ENCODE assay signal across 20 cellular contexts in genomic region chr5:164027738-164028137, GRCh38.
DNase-seq lines count a peak whose midpoint lies in the region; ATAC-seq, FAIRE-seq and TF ChIP-seq lines count a peak whose summit lies in the region.
"Had no signal": no experiment of that assay in that cellular context is flagged by ENCODE, and none has a peak within 500 bp of the region (broad histone marks: within the 10 kb centered on the region; RNA-seq: fewer than 3 reads in every experiment).

No MANE protein-coding gene starts in this region.

- H3K79me1 ChIP-seq in IMR-90 (ENCODE audit: low read depth in 1 of 2, low read length in 2 of 2), result no peaks in the 10 kb centered on the region

- no peak overlapping the region for H3K4ac ChIP-seq in IMR-90 (ENCODE audit: low read depth, low read length)

- no peaks in the 10 kb centered on the region for H3K9me3 ChIP-seq in IMR-90 (ENCODE audit: control insufficient read depth, insufficient read depth, low read length)
- no peaks in the 10 kb centered on the region for H3K9me3 ChIP-seq in effector memory CD4-positive, alpha-beta T cell (ENCODE audit: control insufficient read depth, low read length)
- H3K9me3 ChIP-seq: A549, SJCRH30 had no signal

- peaks cover 7% of the 10 kb centered on the region for H3K9me3 Mint-ChIP-seq in stimulated activated memory B cell treated with anti-CD40 and anti-IgM and Interleukin-4, amounts not matched to agents 10 μg/mL and 1 μg/mL and 100 μg/mL, for 72 hours
- no peaks in the 10 kb centered on the region for H3K9me3 Mint-ChIP-seq in activated T-cell treated with anti-CD3 and anti-CD28 coated beads, Interleukin-2, amount 50 U/mL, for 4 hours

- H2BK5ac ChIP-seq in IMR-90 (ENCODE audit: low read depth, low read length, poor library complexity, severe bottlenecking), result no peak overlapping the region

- no peak overlapping the region for H2AK9ac ChIP-seq in IMR-90 (replicated peaks; ENCODE audit: low read depth, low read length, poor library complexity)

- H3K36me3 Mint-ChIP-seq in stimulated activated memory B cell treated with anti-CD40 and anti-IgM and Interleukin-4, amounts not matched to agents 10 μg/mL and 1 μg/mL and 100 μg/mL, for 72 hours, result no peaks in the 10 kb centered on the region
- H3K36me3 Mint-ChIP-seq in activated T-cell treated with anti-CD3 and anti-CD28 coated beads, Interleukin-2, amount 50 U/mL, for 4 hours (ENCODE audit: insufficient read depth), result no peaks in the 10 kb centered on the region
- H3K36me3 Mint-ChIP-seq: CD8-positive, alpha-beta T cell had no signal

- WGBS in IMR-90 (ENCODE audit: extremely low coverage in 2 of 2, insufficient read length in 1 of 2), 2 experiments, result no CpG with 5 or more reads among the region's 2 CpGs

- H3K27me3 ChIP-seq in IMR-90 (ENCODE audit: control insufficient read depth, insufficient read depth, low read length), result no peaks in the 10 kb centered on the region
- H3K27me3 ChIP-seq in effector memory CD4-positive, alpha-beta T cell (replicated peaks; ENCODE audit: control insufficient read depth, insufficient read depth, low read length, poor library complexity, severe bottlenecking), result no peaks in the 10 kb centered on the region
- H3K27me3 ChIP-seq: BLaER1, SJCRH30 had no signal

- DNase-seq in D721Med (ENCODE audit: insufficient read length, low spot score) (no peak), IMR-90 (peak; percentile 15), epithelial cell of esophagus (ENCODE audit: low read depth) (peak; percentile 17), midbrain (lab: John Stamatoyannopoulos, UW) (peak; percentile 27), NCI-H128 (lab: John Stamatoyannopoulos, UW; ENCODE audit: unreplicated experiment) (no peak)
- no peak for DNase-seq in activated T-cell treated with anti-CD3 and anti-CD28 coated beads, Interleukin-2, amount 50 U/mL, for 4 hours
- DNase-seq in effector memory CD4-positive, alpha-beta T cell, result no peak
- DNase-seq: CD8-positive, alpha-beta T cell; MM.1S; NCI-H1092; NCI-H146; NCI-H2029 treated with DMSO at 0.1 percent for 48 hours; NCI-H510A; NCI-H774; SJCRH30 had no signal

- no peak overlapping the region for H2AK5ac ChIP-seq in IMR-90 (ENCODE audit: low read depth, low read length)

- no peak for ATAC-seq in IMR-90 (ENCODE audit: low read depth)
- ATAC-seq in stimulated activated memory B cell treated with anti-CD40 and anti-IgM and Interleukin-4, amounts not matched to agents 10 μg/mL and 1 μg/mL and 100 μg/mL, for 72 hours, result no peak
- no peak for ATAC-seq in activated T-cell treated with anti-CD3 and anti-CD28 coated beads, Interleukin-2, amount 50 U/mL, for 4 hours
- ATAC-seq: A549; CD8-positive, alpha-beta T cell had no signal

- no peak for TF ChIP-seq POLR2A in IMR-90 (IDR thresholded peaks at IDR 0.05; ENCODE audit: low read depth, low read length)

- H3K9me1 ChIP-seq in IMR-90 (ENCODE audit: insufficient read depth, low read length), result no peaks in the 10 kb centered on the region

- H3K14ac ChIP-seq in IMR-90 (replicated peaks; ENCODE audit: low read depth, low read length), result no peak overlapping the region

- in situ Hi-C loops in IMR-90 (cut with MboI; ENCODE audit: low sequenced_read_pairs), result no loop called here

- no peak overlapping the region for H4K8ac ChIP-seq in IMR-90 (ENCODE audit: low read depth in 2 of 2, low read length in 2 of 2)

- TF ChIP-seq CTCF in D721Med (IDR thresholded peaks at IDR 0.05; ENCODE audit: insufficient read depth, missing control alignments) (no peak), IMR-90 (conservative IDR thresholded peaks at IDR 0.05; ENCODE audit: low read depth, low read length) (no peak), epithelial cell of esophagus (IDR thresholded peaks at IDR 0.05; ENCODE audit: insufficient read depth, low read depth, low read length, missing control alignments) (no peak)

- CTCF ChIA-PET in IMR-90 (lab: Yijun Ruan, JAX), result no interaction called here

- no peak overlapping the region for H2BK120ac ChIP-seq in IMR-90 (ENCODE audit: low read depth, low read length)

- dilution Hi-C loops in IMR-90 (cut with HindIII; ENCODE audit: low sequenced_read_pairs, unreplicated experiment), result no loop called here

- no peak overlapping the region for H2BK20ac ChIP-seq in IMR-90 (ENCODE audit: low read depth, low read length)

- H3K56ac ChIP-seq in IMR-90 (ENCODE audit: extremely low read depth, insufficient read depth, low read length), result no peak overlapping the region

- peak; percentile 86 for FAIRE-seq in D721Med (lab: Jason Lieb, UNC)
- FAIRE-seq: A549, H1 had no signal

- no peaks in the 10 kb centered on the region for H4K20me1 ChIP-seq in IMR-90 (ENCODE audit: insufficient read depth, low read length)
- H4K20me1 ChIP-seq: BLaER1 had no signal

- H4K5ac ChIP-seq in IMR-90 (ENCODE audit: low read depth, low read length), result no peak overlapping the region

- H3K9ac ChIP-seq in IMR-90 (ENCODE audit: low read depth, low read length), result no peak overlapping the region
- H3K9ac ChIP-seq: BLaER1, KMS-11 had no signal

- intact Hi-C loops in IMR-90 (cut with micrococcal nuclease), result no loop called here

- POLR2A ChIA-PET in IMR-90 (lab: Charles Lee; ENCODE audit: unreplicated experiment), result no interaction called here

- H3K4me1 Mint-ChIP-seq in stimulated activated memory B cell treated with anti-CD40 and anti-IgM and Interleukin-4, amounts not matched to agents 10 μg/mL and 1 μg/mL and 100 μg/mL, for 72 hours, result no peaks in the 10 kb centered on the region
- H3K4me1 Mint-ChIP-seq in activated T-cell treated with anti-CD3 and anti-CD28 coated beads, Interleukin-2, amount 50 U/mL, for 4 hours (ENCODE audit: low read depth), result no peaks in the 10 kb centered on the region

- H2BK15ac ChIP-seq in IMR-90 (ENCODE audit: low read depth, low read length), result no peak overlapping the region

- H3K4me3 ChIP-seq in IMR-90 (ENCODE audit: insufficient read depth, low read depth, low read length), result no peak overlapping the region
- H3K4me3 ChIP-seq in epithelial cell of esophagus (ENCODE audit: low read length), result no peak overlapping the region
- H3K4me3 ChIP-seq in effector memory CD4-positive, alpha-beta T cell (ENCODE audit: insufficient read depth, low read depth, low read length, poor library complexity, severe bottlenecking), result no peak overlapping the region
- H3K4me3 ChIP-seq: A549, BLaER1, SJCRH30 had no signal

- H3K23ac ChIP-seq in IMR-90 (ENCODE audit: low read depth, low read length), result no peak overlapping the region

- no peak overlapping the region for H4K91ac ChIP-seq in IMR-90 (ENCODE audit: insufficient read depth, low read depth, low read length)

- BruUV-seq in IMR-90 (replicated peaks; lab: Mats Ljungman, UMichigan), result no TSS peak

- H3K27ac ChIP-seq in IMR-90 (ENCODE audit: insufficient read depth, low read length), result no peak overlapping the region
- no peak overlapping the region for H3K27ac ChIP-seq in effector memory CD4-positive, alpha-beta T cell (ENCODE audit: insufficient read depth, low read length, poor library complexity, severe bottlenecking)
- H3K27ac ChIP-seq: A549, BLaER1, KMS-11, SJCRH30 had no signal

- H3K4me1 ChIP-seq in IMR-90 (ENCODE audit: control insufficient read depth, insufficient read depth, low read length), result no peaks in the 10 kb centered on the region
- H3K4me1 ChIP-seq in effector memory CD4-positive, alpha-beta T cell (ENCODE audit: control insufficient read depth, insufficient read depth, low read length, poor library complexity, severe bottlenecking), result no peaks in the 10 kb centered on the region
- H3K4me1 ChIP-seq: A549, BLaER1, SJCRH30 had no signal

- no peak for TF ChIP-seq RAD21 in IMR-90 (IDR thresholded peaks at IDR 0.05; ENCODE audit: low read length)

- H3K27ac Mint-ChIP-seq in stimulated activated memory B cell treated with anti-CD40 and anti-IgM and Interleukin-4, amounts not matched to agents 10 μg/mL and 1 μg/mL and 100 μg/mL, for 72 hours, result no peak overlapping the region
- H3K27ac Mint-ChIP-seq: CD8-positive, alpha-beta T cell had no signal

- no peak overlapping the region for H3K4me3 Mint-ChIP-seq in stimulated activated memory B cell treated with anti-CD40 and anti-IgM and Interleukin-4, amounts not matched to agents 10 μg/mL and 1 μg/mL and 100 μg/mL, for 72 hours
- H3K4me3 Mint-ChIP-seq in activated T-cell treated with anti-CD3 and anti-CD28 coated beads, Interleukin-2, amount 50 U/mL, for 4 hours, result no peak overlapping the region
- H3K4me3 Mint-ChIP-seq: CD8-positive, alpha-beta T cell had no signal

- no peaks in the 10 kb centered on the region for H3K36me3 ChIP-seq in IMR-90 (ENCODE audit: control insufficient read depth, insufficient read depth, low read length)
- H3K36me3 ChIP-seq in effector memory CD4-positive, alpha-beta T cell (ENCODE audit: control insufficient read depth, insufficient read depth, low read length), result no peaks in the 10 kb centered on the region
- H3K36me3 ChIP-seq: BLaER1, SJCRH30 had no signal

- H3K18ac ChIP-seq in IMR-90 (ENCODE audit: low read depth, low read length), result no peak overlapping the region

- H2AFZ ChIP-seq in IMR-90 (replicated peaks; ENCODE audit: low read length, poor library complexity), result no peak overlapping the region

- no peaks in the 10 kb centered on the region for H3K27me3 Mint-ChIP-seq in stimulated activated memory B cell treated with anti-CD40 and anti-IgM and Interleukin-4, amounts not matched to agents 10 μg/mL and 1 μg/mL and 100 μg/mL, for 72 hours
- H3K27me3 Mint-ChIP-seq in activated T-cell treated with anti-CD3 and anti-CD28 coated beads, Interleukin-2, amount 50 U/mL, for 4 hours (ENCODE audit: low read depth), result no peaks in the 10 kb centered on the region

- H3K4me2 ChIP-seq in IMR-90 (ENCODE audit: low read depth, low read length), result no peak overlapping the region
- H3K4me2 ChIP-seq: A549, BLaER1, KMS-11 had no signal

TF ChIP-seq in IMR-90, 13 proteins besides CTCF, POLR2A, EP300 and RAD21 (continues in another document):
- TF ChIP-seq CEBPB (IDR thresholded peaks at IDR 0.05; ENCODE audit: low read depth, low read length) (no peak), FOS (IDR thresholded peaks at IDR 0.05; ENCODE audit: low read depth, low read length) (no peak), BHLHE40 (IDR thresholded peaks at IDR 0.05; ENCODE audit: low read depth, low read length) (no peak), SMC3 (IDR thresholded peaks at IDR 0.05; ENCODE audit: low read depth, low read length) (no peak), RCOR1 (IDR thresholded peaks at IDR 0.05; ENCODE audit: insufficient replicate concordance, low read length) (no peak), NFE2L2 (IDR thresholded peaks at IDR 0.05; ENCODE audit: low read depth, low read length) (no peak), CHD1 (IDR thresholded peaks at IDR 0.05; ENCODE audit: low read depth, low read length) (no peak)
- TF ChIP-seq, protein P1, sequence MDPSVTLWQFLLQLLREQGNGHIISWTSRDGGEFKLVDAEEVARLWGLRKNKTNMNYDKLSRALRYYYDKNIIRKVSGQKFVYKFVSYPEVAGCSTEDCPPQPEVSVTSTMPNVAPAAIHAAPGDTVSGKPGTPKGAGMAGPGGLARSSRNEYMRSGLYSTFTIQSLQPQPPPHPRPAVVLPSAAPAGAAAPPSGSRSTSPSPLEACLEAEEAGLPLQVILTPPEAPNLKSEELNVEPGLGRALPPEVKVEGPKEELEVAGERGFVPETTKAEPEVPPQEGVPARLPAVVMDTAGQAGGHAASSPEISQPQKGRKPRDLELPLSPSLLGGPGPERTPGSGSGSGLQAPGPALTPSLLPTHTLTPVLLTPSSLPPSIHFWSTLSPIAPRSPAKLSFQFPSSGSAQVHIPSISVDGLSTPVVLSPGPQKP (IDR thresholded peaks at IDR 0.05; ENCODE audit: borderline replicate concordance, low read depth, low read length), result no peak

Comparison
In these comparisons a context has a peak if more than half of its experiments do, and no peak if none do; other contexts are left out.
1. DNase-seq: peak in IMR-90 (single experiment), epithelial cell of esophagus (single experiment) and midbrain (single experiment); none in D721Med (single experiment), NCI-H128 (single experiment), activated T-cell treated with anti-CD3 and anti-CD28 coated beads, Interleukin-2, amount 50 U/mL, for 4 hours (single experiment) and effector memory CD4-positive, alpha-beta T cell (0 of 3).